ENCODE assay signal across 19 cellular contexts in the genomic region with DNA sequence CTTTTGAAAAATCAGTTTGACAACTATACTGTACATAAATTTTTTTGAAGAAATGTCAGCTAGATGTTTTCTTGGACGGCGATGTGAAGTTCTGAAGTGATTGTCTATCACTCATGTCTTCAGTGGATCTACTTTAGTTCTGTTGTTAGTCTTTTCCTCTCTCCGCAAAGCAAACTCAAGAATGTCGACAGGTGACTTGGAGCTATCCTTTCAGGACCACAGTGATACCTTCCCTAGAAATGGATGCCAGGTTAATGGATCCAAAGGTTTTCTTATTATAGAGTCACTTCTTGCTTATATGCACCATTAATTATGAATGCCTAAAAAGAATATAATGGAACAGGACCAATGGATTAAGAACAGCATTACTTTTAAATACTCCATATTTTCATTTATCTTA. TPM values are rescaled to one million over a fixed set of nuclear protein-coding genes. Genes with fewer than 3 reads are reported as not detected.
DNase-seq lines count a peak whose midpoint lies in the region; ATAC-seq, FAIRE-seq and TF ChIP-seq lines count a peak whose summit lies in the region.
"Had no signal": no experiment of that assay in that cellular context is flagged by ENCODE, and none has a peak within 500 bp of the region (broad histone marks: within the 10 kb centered on the region; RNA-seq: fewer than 3 reads in every experiment).

No MANE protein-coding gene starts in this region.

- no peaks in the 10 kb centered on the region for H3K9me3 ChIP-seq in A673 (ENCODE audit: low read depth, low read length, poor library complexity, severe bottlenecking)
- H3K9me3 ChIP-seq in HCT116 (ENCODE audit: control insufficient read depth in 1 of 2, insufficient read depth in 1 of 2, low read depth in 1 of 2, low read length in 2 of 2): no peaks in the 10 kb centered on the region
- no peaks in the 10 kb centered on the region for H3K9me3 ChIP-seq in astrocyte (ENCODE audit: insufficient read depth, low read depth, low read length)

- H3K9me3 Mint-ChIP-seq in astrocyte (ENCODE audit: unreplicated experiment): no peaks in the 10 kb centered on the region
- H3K9me3 Mint-ChIP-seq: central memory CD8-positive, alpha-beta T cell; T-helper 1 cell treated with Interleukin-12 subunit alpha and Interleukin-12 subunit beta and Interleukin-4 antibody, amounts not matched to agents 30 μg/mL and 1 μg/mL, for 36 hours had no signal

- no peaks in the 10 kb centered on the region for H3K4me1 Mint-ChIP-seq in astrocyte (ENCODE audit: low read depth, unreplicated experiment)
- H3K4me1 Mint-ChIP-seq: central memory CD8-positive, alpha-beta T cell had no signal

- H3K9me2 ChIP-seq in HCT116 (ENCODE audit: insufficient read depth): no peaks in the 10 kb centered on the region

- H3K9ac ChIP-seq in HCT116 (ENCODE audit: low read length) (no peak overlapping the region), astrocyte (ENCODE audit: low read length) (no peak overlapping the region)

- ATAC-seq in HCT116: no peak
- no peak for ATAC-seq in GM19035 (IDR thresholded peaks at IDR 0.05; ENCODE audit: unreplicated experiment)
- ATAC-seq in GM21515 (IDR thresholded peaks at IDR 0.05; ENCODE audit: unreplicated experiment): no peak
- ATAC-seq: activated CD4-positive, alpha-beta T cell treated with anti-CD3 and anti-CD28 coated beads for 36 hours; left colon had no signal

- no peak for TF ChIP-seq RAD21 in HCT116 (IDR thresholded peaks at IDR 0.05; ENCODE audit: low read depth)

- peak overlapping the region; percentile 57 for H3K4me3 ChIP-seq in A673 (ENCODE audit: low read depth, low read length, poor library complexity, severe bottlenecking)
- no peak overlapping the region for H3K4me3 ChIP-seq in HCT116 (replicated peaks in 1 of 2; ENCODE audit: low read depth in 1 of 2, low read length in 2 of 2)
- no peak overlapping the region for H3K4me3 ChIP-seq in astrocyte (ENCODE audit: insufficient read depth, low read depth, low read length)

- BruUV-seq in A673 (replicated peaks; lab: Mats Ljungman, UMichigan) (no TSS peak), HCT116 (replicated peaks; lab: Mats Ljungman, UMichigan) (no TSS peak)

- FAIRE-seq in astrocyte (lab: Jason Lieb, UNC): no peak

- POLR2A ChIA-PET in A673 (lab: Charles Lee; ENCODE audit: low non-redundant PET): interaction anchor here (0.7 kb wide), 1 partner anchor 989 kb away, joined by 4 read pairs; no protein-coding TSS in a partner anchor
- POLR2A ChIA-PET in HCT116 (lab: Charles Lee): no interaction called here

- H4K20me1 ChIP-seq in HCT116 (ENCODE audit: insufficient read depth): no peaks in the 10 kb centered on the region
- no peaks in the 10 kb centered on the region for H4K20me1 ChIP-seq in astrocyte (ENCODE audit: insufficient read depth, low read length)

- DNase-seq in A673 (ENCODE audit: low spot score) (no peak), HCT116 (ENCODE audit: low read depth, low spot score) (no peak), astrocyte (ENCODE audit: low read depth) (no peak), kidney glomerular epithelial cell (lab: John Stamatoyannopoulos, UW) (peak; percentile 25), CD1c-positive myeloid dendritic cell (ENCODE audit: extremely low spot score) (no peak), NCI-H226 (no peak)
- DNase-seq: activated CD4-positive, alpha-beta T cell treated with anti-CD3 and anti-CD28 coated beads for 36 hours; activated T-cell treated with anti-CD3 and anti-CD28 coated beads, Interleukin-2, amount 50 U/mL, for 1 hour; left colon; MV-4-11; stimulated activated CD4-positive, alpha-beta T cell treated with anti-CD3 and anti-CD28 coated beads, Interleukin-2, amount 100 ng/mL, for 24 hours; stimulated activated CD8-positive, alpha-beta memory T cell treated with anti-CD3 and anti-CD28 coated beads, Interleukin-4, amount 100 ng/mL, for 48 hours had no signal

- H3K36me3 ChIP-seq in A673 (ENCODE audit: insufficient read depth, low read length, poor library complexity, severe bottlenecking) (no peaks in the 10 kb centered on the region), HCT116 (ENCODE audit: control insufficient read depth in 1 of 2, insufficient read depth in 2 of 2, low read length in 2 of 2) (no peaks in the 10 kb centered on the region), astrocyte (ENCODE audit: insufficient read depth, low read length) (no peaks in the 10 kb centered on the region)

- no peak for TF ChIP-seq POLR2A in HCT116 (IDR thresholded peaks at IDR 0.05; ENCODE audit: borderline replicate concordance, extremely low read depth, insufficient read depth, insufficient read length)

- CTCF ChIA-PET in A673 (lab: Charles Lee) (no interaction called here), HCT116 (lab: Charles Lee) (no interaction called here)

- H3K79me2 ChIP-seq in HCT116 (ENCODE audit: insufficient read depth, low read length) (no peaks in the 10 kb centered on the region), astrocyte (ENCODE audit: insufficient read depth, low read length) (no peaks in the 10 kb centered on the region)

- H2AFZ ChIP-seq in HCT116 (ENCODE audit: low read depth, low read length, poor library complexity, severe bottlenecking): no peak overlapping the region
- H2AFZ ChIP-seq in astrocyte (ENCODE audit: low read depth, low read length): no peak overlapping the region

- RAD21 ChIA-PET in HCT116 (lab: Charles Lee; ENCODE audit: low non-redundant PET in 1 of 2, low total read pairs in 2 of 2, uncharacterized antibody in 2 of 2, unreplicated experiment in 2 of 2): no interaction called here

- H3K27me3 ChIP-seq in A673 (replicated peaks; ENCODE audit: insufficient read depth, low read depth, low read length, poor library complexity): peaks cover 14% of the 10 kb centered on the region
- peaks cover 21% of the 10 kb centered on the region for H3K27me3 ChIP-seq in HCT116 (ENCODE audit: insufficient read depth, low read length)
- peaks cover 20% of the 10 kb centered on the region for H3K27me3 ChIP-seq in astrocyte (ENCODE audit: insufficient read depth, low read length)

- H3K27ac ChIP-seq in A673 (ENCODE audit: low read depth, low read length, poor library complexity, severe bottlenecking) (no peak overlapping the region), HCT116 (ENCODE audit: low read depth, low read length) (no peak overlapping the region), astrocyte (ENCODE audit: low read depth, low read length) (no peak overlapping the region)

- TF ChIP-seq CTCF in A673 (conservative IDR thresholded peaks at IDR 0.05; ENCODE audit: low read depth, low read length): no peak
- no peak for TF ChIP-seq CTCF in HCT116 (IDR thresholded peaks at IDR 0.05 in 2 of 3, conservative IDR thresholded peaks at IDR 0.05 in 1 of 3; ENCODE audit: borderline replicate concordance in 1 of 3, insufficient read depth in 1 of 3, low read depth in 2 of 3, low read length in 2 of 3)
- no peak for TF ChIP-seq CTCF in astrocyte (IDR thresholded peaks at IDR 0.05; ENCODE audit: insufficient read depth, low read depth, low read length)

- H3K36me3 Mint-ChIP-seq in astrocyte (ENCODE audit: low read depth, unreplicated experiment): no peaks in the 10 kb centered on the region
- H3K36me3 Mint-ChIP-seq: activated naive CD8-positive, alpha-beta T cell had no signal

- no peak overlapping the region for H3K4me2 ChIP-seq in HCT116 (ENCODE audit: low read length)
- H3K4me2 ChIP-seq in astrocyte (ENCODE audit: low read length): peak overlapping the region; percentile 88

- no peak overlapping the region for H3K4me3 Mint-ChIP-seq in astrocyte (ENCODE audit: unreplicated experiment)
- H3K4me3 Mint-ChIP-seq: central memory CD8-positive, alpha-beta T cell; T-helper 1 cell treated with Interleukin-12 subunit alpha and Interleukin-12 subunit beta and Interleukin-4 antibody, amounts not matched to agents 30 μg/mL and 1 μg/mL, for 36 hours had no signal

- peaks cover 51% of the 10 kb centered on the region for H3K27me3 Mint-ChIP-seq in astrocyte (ENCODE audit: low read depth, unreplicated experiment)

- intact Hi-C loops in A673 (cut with micrococcal nuclease; ENCODE audit: unreplicated experiment) (no loop called here), HCT116 (cut with micrococcal nuclease) (no loop called here)

- H3K4me1 ChIP-seq in A673 (ENCODE audit: insufficient read depth, low read length, poor library complexity, severe bottlenecking) (no peaks in the 10 kb centered on the region), HCT116 (ENCODE audit: control insufficient read depth in 1 of 2, insufficient read depth in 2 of 2, low read length in 2 of 2) (no peaks in the 10 kb centered on the region), astrocyte (ENCODE audit: insufficient read depth, low read length) (peaks cover 5% of the 10 kb centered on the region)

- H3K27ac Mint-ChIP-seq in astrocyte (ENCODE audit: unreplicated experiment): no peak overlapping the region
- H3K27ac Mint-ChIP-seq: activated CD4-positive, alpha-beta T cell treated with anti-CD3 and anti-CD28 coated beads for 36 hours; activated naive CD8-positive, alpha-beta T cell; T-helper 1 cell treated with Interleukin-12 subunit alpha and Interleukin-12 subunit beta and Interleukin-4 antibody, amounts not matched to agents 30 μg/mL and 1 μg/mL, for 36 hours had no signal

TF ChIP-seq in HCT116, 20 proteins besides CTCF, POLR2A, EP300 and RAD21 (continues in another document):
- TF ChIP-seq REST (IDR thresholded peaks at IDR 0.05; ENCODE audit: low read depth): peak; percentile 13; the same call in 1 of the 2 replicates

RNA-seq across cellular contexts. Expression of gene PTPRO, which starts 1.2 kb away (rescaled TPM):
- 2.8 and 3.8 TPM in 2 replicates for total RNA-seq in A673 (2021)
- not detected for total RNA-seq in HCT116 (2021; ENCODE audit: unreplicated experiment)
- polyA plus RNA-seq in HCT116 (2012): 0.04 TPM in 1 of 2 replicates, not detected in the other
- 0.12 and 0.39 TPM in 2 replicates for total RNA-seq in astrocyte
- total RNA-seq: HT1080, NCI-H460 had no signal
